ENCODE assay signal across 8 cellular contexts in genomic region chr1:152461544-152461943, GRCh38. TPM values are rescaled to one million over a fixed set of nuclear protein-coding genes. Genes with fewer than 3 reads are reported as not detected.
A peak's percentile ranks its signal among the peaks of the same experiment; 100 is the strongest.
DNase-seq lines count a peak whose midpoint lies in the region; ATAC-seq, FAIRE-seq and TF ChIP-seq lines count a peak whose summit lies in the region.

No MANE protein-coding gene starts in this region.

- WGBS in small intestine, 3 donors, result 4 to 9% (median 8%) methylated on average over 6 of the region's 6 CpGs

- peaks cover 24 to 36% (median 30%) of the 10 kb centered on the region in 4 donors for H3K4me1 Mint-ChIP-seq in CD4-positive, alpha-beta memory T cell

- H3K4me3 Mint-ChIP-seq in CD4-positive, alpha-beta memory T cell, result peak overlapping the region in 2 of 8 donors; percentile 40 to 79

- no peaks in the 10 kb centered on the region for H3K36me3 Mint-ChIP-seq in CD4-positive, alpha-beta memory T cell

- H3K27me3 Mint-ChIP-seq in CD4-positive, alpha-beta memory T cell, result peaks cover 0 to 6% of the 10 kb centered on the region in 2 donors

- H3K9me3 Mint-ChIP-seq in CD4-positive, alpha-beta memory T cell, result peaks cover 0 to 6% (median 0%) of the 10 kb centered on the region in 8 donors

- peak; percentile 62 to 72 (median 69) for DNase-seq in CD4-positive, alpha-beta memory T cell
- DNase-seq in HUDEP-2 (lab: John Stamatoyannopoulos, UW; ENCODE audit: unreplicated experiment in 76 of 76), result peak in 53 of 76 experiments; percentile 4 to 70 (median 33)
- peak; percentile 33 for DNase-seq in RWPE1 (ENCODE audit: low spot score)
- DNase-seq in activated gamma-delta T cell treated with anti-CD3 and anti-CD28 coated beads, Interleukin-2, amount 50 U/mL, for 16 hours (ENCODE audit: low read depth), result peak; percentile 32
- DNase-seq in cardiac muscle cell (ENCODE audit: low read depth in 1 of 2, low spot score in 1 of 2), result peak in 1 of 2 donors; percentile 82
- peak; percentile 58 for DNase-seq in small intestine
- no peak for DNase-seq in GM20000 (ENCODE audit: low spot score)

- peaks cover 15% of the 10 kb centered on the region for H3K4me1 ChIP-seq in CD4-positive, alpha-beta memory T cell (ENCODE audit: insufficient read depth, low read length)
- H3K4me1 ChIP-seq in cardiac muscle cell (ENCODE audit: low read depth), result no peaks in the 10 kb centered on the region
- H3K4me1 ChIP-seq in small intestine (ENCODE audit: control insufficient read depth in 2 of 2, insufficient read depth in 1 of 2, low read depth in 1 of 2, low read length in 1 of 2), result peaks cover 0 to 2% of the 10 kb centered on the region in 2 donors

- TF ChIP-seq CTCF in RWPE1 (conservative IDR thresholded peaks at IDR 0.05; ENCODE audit: low read depth) (peak; percentile 75), cardiac muscle cell (IDR thresholded peaks at IDR 0.05; ENCODE audit: low read depth, low read length) (peak; percentile 71), GM20000 (IDR thresholded peaks at IDR 0.05; ENCODE audit: extremely low read depth, missing control alignments) (no peak)

- intact Hi-C loops in CD4-positive, alpha-beta memory T cell (cut with micrococcal nuclease), result no loop called here

- FAIRE-seq in small intestine (lab: Jason Lieb, UNC), result peak; percentile 61

- CTCF ChIA-PET in CD4-positive, alpha-beta memory T cell (lab: Charles Lee; ENCODE audit: partially characterized antibody), result interaction anchor here (0.9 to 6.0 kb wide), 3 partner anchors 21 to 282 kb away, joined by 3 to 326 read pairs (median 3); no protein-coding TSS in a partner anchor
- CTCF ChIA-PET in RWPE1 (lab: Yijun Ruan, JAX), result interaction anchor here (0.7 to 0.9 kb wide), 2 partner anchors 132 to 326 kb away, joined by 3 to 6 read pairs; no protein-coding TSS in a partner anchor

- POLR2A ChIA-PET in CD4-positive, alpha-beta memory T cell (lab: Charles Lee; ENCODE audit: partially characterized antibody), result no interaction called here
- POLR2A ChIA-PET in RWPE1 (lab: Yijun Ruan, JAX; ENCODE audit: low non-redundant PET), result no interaction called here

- ATAC-seq in GM18517 (IDR thresholded peaks at IDR 0.05; ENCODE audit: unreplicated experiment), result no peak

- H3K27ac ChIP-seq in CD4-positive, alpha-beta memory T cell (ENCODE audit: low read depth, low read length), result no peak overlapping the region
- H3K27ac ChIP-seq in RWPE1 (no peak overlapping the region), cardiac muscle cell (no peak overlapping the region), small intestine (ENCODE audit: low read depth in 1 of 2, low read length in 1 of 2) (no peak overlapping the region)

- no peaks in the 10 kb centered on the region for H3K9me3 ChIP-seq in CD4-positive, alpha-beta memory T cell (ENCODE audit: control insufficient read depth in 1 of 2, low read length in 2 of 2)
- H3K9me3 ChIP-seq in cardiac muscle cell (ENCODE audit: low read depth) (no peaks in the 10 kb centered on the region), small intestine (ENCODE audit: control insufficient read depth, low read depth) (no peaks in the 10 kb centered on the region)

- H3K27ac Mint-ChIP-seq in CD4-positive, alpha-beta memory T cell, result peak overlapping the region in 4 of 7 donors; percentile 45 to 83 (median 74)

- no peaks in the 10 kb centered on the region for H3K36me3 ChIP-seq in CD4-positive, alpha-beta memory T cell (ENCODE audit: insufficient read depth, low read length)
- no peaks in the 10 kb centered on the region for H3K36me3 ChIP-seq in cardiac muscle cell
- no peaks in the 10 kb centered on the region for H3K36me3 ChIP-seq in small intestine (ENCODE audit: control insufficient read depth in 2 of 2, insufficient read depth in 2 of 2, low read length in 2 of 2)

- H3K27me3 ChIP-seq in CD4-positive, alpha-beta memory T cell (ENCODE audit: insufficient read depth, low read length), result no peaks in the 10 kb centered on the region
- no peaks in the 10 kb centered on the region for H3K27me3 ChIP-seq in cardiac muscle cell
- no peaks in the 10 kb centered on the region for H3K27me3 ChIP-seq in small intestine (ENCODE audit: control insufficient read depth in 2 of 2, insufficient read depth in 2 of 2, low read length in 2 of 2)

- H3K4me3 ChIP-seq in CD4-positive, alpha-beta memory T cell (ENCODE audit: low read length in 2 of 2), result no peak overlapping the region
- no peak overlapping the region for H3K4me3 ChIP-seq in cardiac muscle cell
- H3K4me3 ChIP-seq in small intestine (ENCODE audit: low read depth in 1 of 2, low read length in 2 of 2), result no peak overlapping the region

RNA-seq across cellular contexts. Expression of gene CRNN, which starts 47.5 kb away (rescaled TPM):
- total RNA-seq in CD4-positive, alpha-beta memory T cell, result not detected
- not detected for polyA plus RNA-seq in CD4-positive, alpha-beta memory T cell
- not detected in 2 replicates for total RNA-seq in cardiac muscle cell
- polyA plus RNA-seq in cardiac muscle cell (not detected in 2 replicates), small intestine (1 to 10 TPM in 2 of 3 donors, under 1 TPM in 1; 0.95 to 2.7 (median 2.2) TPM)

RNA-seq across cellular contexts. Expression of gene LCE5A, which starts 49.1 kb away (rescaled TPM):
- total RNA-seq in CD4-positive, alpha-beta memory T cell, result not detected
- polyA plus RNA-seq in CD4-positive, alpha-beta memory T cell, result not detected
- total RNA-seq in cardiac muscle cell, result not detected in 2 replicates
- not detected in 2 replicates for polyA plus RNA-seq in cardiac muscle cell
- not detected for polyA plus RNA-seq in small intestine

RNA-seq across cellular contexts. Expression of gene CRCT1, which starts 52.7 kb away (rescaled TPM):
- total RNA-seq in CD4-positive, alpha-beta memory T cell, result not detected
- not detected for polyA plus RNA-seq in CD4-positive, alpha-beta memory T cell
- not detected in 2 replicates for total RNA-seq in cardiac muscle cell
- polyA plus RNA-seq in cardiac muscle cell (not detected in 2 replicates), small intestine (under 1 TPM in 1 of 3 donors, not detected in 2; 0.57 TPM)
